10 cellular contexts compared by ENCODE assay signal in the genomic region with DNA sequence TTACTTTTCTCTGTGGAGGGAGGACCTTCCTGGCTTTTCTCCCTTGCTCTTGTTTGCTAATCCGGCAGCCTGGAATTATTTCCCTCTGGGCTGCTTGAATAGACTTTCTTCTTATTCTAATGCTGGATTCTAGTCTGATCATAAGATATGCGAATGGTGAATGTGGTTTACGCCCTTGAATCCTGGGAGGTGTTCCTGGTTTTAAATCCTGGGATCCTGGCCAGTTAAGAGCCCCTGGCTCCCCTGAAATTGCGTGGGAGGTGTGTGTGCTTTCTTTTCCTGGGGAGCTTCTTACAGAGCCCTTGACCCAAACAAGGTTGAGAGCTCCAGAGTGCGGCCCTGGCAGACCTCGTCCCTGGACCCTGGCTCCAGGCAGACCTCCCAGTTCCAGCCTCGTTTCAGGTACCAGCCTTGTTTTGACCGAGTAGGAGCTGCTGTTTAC. TPM values are rescaled to one million over a fixed set of nuclear protein-coding genes. Genes with fewer than 3 reads are reported as not detected.
DNase-seq lines count a peak whose midpoint lies in the region; ATAC-seq and TF ChIP-seq lines count a peak whose summit lies in the region.
"Had no signal": no experiment of that assay in that cellular context is flagged by ENCODE, and none has a peak within 500 bp of the region (broad histone marks: within the 10 kb centered on the region; RNA-seq: fewer than 3 reads in every experiment).

No MANE protein-coding gene starts in this region.

- H3K4me1 ChIP-seq in PC-3 (ENCODE audit: insufficient read depth, low read length): peaks cover 47% of the 10 kb centered on the region

- peaks cover 5% of the 10 kb centered on the region for H3K27me3 Mint-ChIP-seq in neural crest cell (ENCODE audit: low read depth)
- H3K27me3 Mint-ChIP-seq in activated CD8-positive, alpha-beta memory T cell treated with anti-CD3 and anti-CD28 coated beads, Interleukin-2, amount 10 ng/mL, durations not matched to agents 7 days and 5 days: peaks cover 54% of the 10 kb centered on the region
- peaks cover 33 to 40% of the 10 kb centered on the region in 2 donors for H3K27me3 Mint-ChIP-seq in stimulated activated naive B cell treated with anti-CD40 and anti-IgM and Interleukin-4, amounts not matched to agents 10 μg/mL and 1 μg/mL and 100 μg/mL, for 72 hours

- ATAC-seq in PC-3: no peak
- ATAC-seq in activated CD8-positive, alpha-beta memory T cell treated with anti-CD3 and anti-CD28 coated beads, Interleukin-2, amount 10 ng/mL, durations not matched to agents 7 days and 5 days: no peak
- no peak for ATAC-seq in stimulated activated naive B cell treated with anti-CD40 and anti-IgM and Interleukin-4, amounts not matched to agents 10 μg/mL and 1 μg/mL and 100 μg/mL, for 72 hours (replicated peaks)

- peak overlapping the region; percentile 29; the same call in 1 of the 2 replicates for H3K27ac ChIP-seq in PC-3 (ENCODE audit: low read length)

- peak overlapping the region; percentile 92 for H3K4me2 ChIP-seq in PC-3 (ENCODE audit: low read length)

- H3K9me3 Mint-ChIP-seq in neural crest cell: no peaks in the 10 kb centered on the region
- no peaks in the 10 kb centered on the region for H3K9me3 Mint-ChIP-seq in activated CD8-positive, alpha-beta memory T cell treated with anti-CD3 and anti-CD28 coated beads, Interleukin-2, amount 10 ng/mL, durations not matched to agents 7 days and 5 days (ENCODE audit: low read depth)
- H3K9me3 Mint-ChIP-seq in stimulated activated naive B cell treated with anti-CD40 and anti-IgM and Interleukin-4, amounts not matched to agents 10 μg/mL and 1 μg/mL and 100 μg/mL, for 72 hours: no peaks in the 10 kb centered on the region

- no peak overlapping the region for H3K27ac Mint-ChIP-seq in neural crest cell (ENCODE audit: unreplicated experiment)
- H3K27ac Mint-ChIP-seq in activated CD8-positive, alpha-beta memory T cell treated with anti-CD3 and anti-CD28 coated beads, Interleukin-2, amount 10 ng/mL, durations not matched to agents 7 days and 5 days: no peak overlapping the region
- H3K27ac Mint-ChIP-seq in stimulated activated naive B cell treated with anti-CD40 and anti-IgM and Interleukin-4, amounts not matched to agents 10 μg/mL and 1 μg/mL and 100 μg/mL, for 72 hours: no peak overlapping the region

- DNase-seq in AG09309 (ENCODE audit: low read depth) (no peak), PC-3 (no peak), fibroblast of peridontal ligament (ENCODE audit: extremely low read depth) (peak; percentile 39), neural crest cell (ENCODE audit: low read depth, low spot score) (no peak), COLO668 (lab: John Stamatoyannopoulos, UW; ENCODE audit: unreplicated experiment) (no peak)
- DNase-seq in activated CD8-positive, alpha-beta memory T cell treated with anti-CD3 and anti-CD28 coated beads, Interleukin-2, amount 50 U/mL, for 48 hours: no peak
- no peak for DNase-seq in activated CD8-positive, alpha-beta memory T cell treated with anti-CD3 and anti-CD28 coated beads, Interleukin-2, amount 10 ng/mL, durations not matched to agents 7 days and 5 days
- no peak for DNase-seq in stimulated activated naive B cell treated with anti-CD40 and anti-IgM and Interleukin-4, amounts not matched to agents 10 μg/mL and 1 μg/mL and 100 μg/mL, for 72 hours
- DNase-seq: Calu3 had no signal

- no TSS peak for BruUV-seq in PC-3 (replicated peaks; lab: Mats Ljungman, UMichigan)

- H2AFZ ChIP-seq in PC-3 (ENCODE audit: low read length): no peak overlapping the region

- H3K79me2 ChIP-seq in PC-3 (ENCODE audit: low read length): peaks cover 75% of the 10 kb centered on the region

- H3K9me3 ChIP-seq in PC-3 (ENCODE audit: low read length): no peaks in the 10 kb centered on the region

- H3K27me3 ChIP-seq in PC-3 (ENCODE audit: low read length): no peaks in the 10 kb centered on the region

- H3K36me3 Mint-ChIP-seq in neural crest cell (ENCODE audit: low read depth): no peaks in the 10 kb centered on the region
- H3K36me3 Mint-ChIP-seq in activated CD8-positive, alpha-beta memory T cell treated with anti-CD3 and anti-CD28 coated beads, Interleukin-2, amount 10 ng/mL, durations not matched to agents 7 days and 5 days: no peaks in the 10 kb centered on the region
- H3K36me3 Mint-ChIP-seq in stimulated activated naive B cell treated with anti-CD40 and anti-IgM and Interleukin-4, amounts not matched to agents 10 μg/mL and 1 μg/mL and 100 μg/mL, for 72 hours: no peaks in the 10 kb centered on the region

- intact Hi-C loops in PC-3 (cut with micrococcal nuclease): loop anchor here (5.0 to 10.0 kb wide), 4 partner anchors 130 to 400 kb away; no protein-coding TSS in a partner anchor

- POLR2A ChIA-PET in PC-3 (lab: Charles Lee; ENCODE audit: unreplicated experiment): interaction anchor here (0.7 kb wide), 1 partner anchor 157 kb away, joined by 3 read pairs; no protein-coding TSS in a partner anchor

- H3K4me1 Mint-ChIP-seq in neural crest cell: peaks cover 75% of the 10 kb centered on the region
- H3K4me1 Mint-ChIP-seq in activated CD8-positive, alpha-beta memory T cell treated with anti-CD3 and anti-CD28 coated beads, Interleukin-2, amount 10 ng/mL, durations not matched to agents 7 days and 5 days: peaks cover 2% of the 10 kb centered on the region
- peaks cover 14 to 58% of the 10 kb centered on the region in 2 donors for H3K4me1 Mint-ChIP-seq in stimulated activated naive B cell treated with anti-CD40 and anti-IgM and Interleukin-4, amounts not matched to agents 10 μg/mL and 1 μg/mL and 100 μg/mL, for 72 hours

- peak overlapping the region; percentile 91 for H3K4me3 Mint-ChIP-seq in neural crest cell
- H3K4me3 Mint-ChIP-seq in activated CD8-positive, alpha-beta memory T cell treated with anti-CD3 and anti-CD28 coated beads, Interleukin-2, amount 10 ng/mL, durations not matched to agents 7 days and 5 days: no peak overlapping the region
- H3K4me3 Mint-ChIP-seq in stimulated activated naive B cell treated with anti-CD40 and anti-IgM and Interleukin-4, amounts not matched to agents 10 μg/mL and 1 μg/mL and 100 μg/mL, for 72 hours: no peak overlapping the region

- no peak for TF ChIP-seq CTCF in AG09309 (IDR thresholded peaks at IDR 0.05; ENCODE audit: control insufficient read depth, insufficient read depth, low read depth, low read length, missing control alignments)
- no peak for TF ChIP-seq CTCF in PC-3 (conservative IDR thresholded peaks at IDR 0.05; ENCODE audit: low read depth, low read length)
- TF ChIP-seq CTCF in neural crest cell (conservative IDR thresholded peaks at IDR 0.05): no peak

- H3K36me3 ChIP-seq in PC-3 (ENCODE audit: low read depth, low read length): no peaks in the 10 kb centered on the region

- H3K4me3 ChIP-seq in AG09309 (ENCODE audit: control insufficient read depth, low read depth, low read length): peak overlapping the region; percentile 85
- peak overlapping the region; percentile 79 for H3K4me3 ChIP-seq in PC-3 (ENCODE audit: low read length)

- no peaks in the 10 kb centered on the region for H3F3A ChIP-seq in PC-3 (ENCODE audit: low read length, unreplicated experiment)

- H3K9me2 ChIP-seq in PC-3 (replicated peaks; ENCODE audit: low read length): no peaks in the 10 kb centered on the region

- peaks cover 6% of the 10 kb centered on the region; the same call in 1 of the 2 replicates for H4K20me1 ChIP-seq in PC-3 (ENCODE audit: low read length)

- peak overlapping the region; percentile 83; the same call in 1 of the 2 replicates for H3K9ac ChIP-seq in PC-3 (ENCODE audit: low read length)

- CTCF ChIA-PET in PC-3 (lab: Charles Lee): no interaction called here
- CTCF ChIA-PET in activated CD8-positive, alpha-beta memory T cell treated with anti-CD3 and anti-CD28 coated beads, Interleukin-2, amount 10 ng/mL, durations not matched to agents 7 days and 5 days (lab: Charles Lee): no interaction called here

RNA-seq across cellular contexts. Expression of a gene that starts 2.8 kb away (rescaled TPM):
- total RNA-seq in PC-3 (2014; rRNA removed): 35.2 and 47.3 TPM in 2 replicates
- total RNA-seq in neural crest cell: 32.1 and 37.1 TPM in 2 replicates
- total RNA-seq in activated CD8-positive, alpha-beta memory T cell treated with anti-CD3 and anti-CD28 coated beads, Interleukin-2, amount 10 ng/mL, durations not matched to agents 7 days and 5 days: under 1 TPM in 1 of 2 experiments, not detected in 1; 0.12 TPM
- total RNA-seq: T-helper 2 cell treated with Interferon-gamma antibody and Interleukin-4, amounts not matched to agents 100 ng/mL and 5 ng/mL, for 36 hours had no signal

Comparison
In these comparisons a context has a peak if more than half of its experiments do, and no peak if none do; other contexts are left out.
1. RNA of a gene that starts 2.8 kb away (total RNA-seq): 32.1 to 37.1 TPM in neural crest cell and 35.2 to 47.3 TPM in PC-3; 0.12 TPM in activated CD8-positive, alpha-beta memory T cell treated with anti-CD3 and anti-CD28 coated beads, Interleukin-2, amount 10 ng/mL, durations not matched to agents 7 days and 5 days; every median in the first group is over 10 times any median in the second.